In genomic region chr20:34437330-34437986, GRCh38 we compare ENCODE assay signal across 13 cellular contexts.
DNase-seq lines count a peak whose midpoint lies in the region; ATAC-seq and TF ChIP-seq lines count a peak whose summit lies in the region.
"Had no signal": no experiment of that assay in that cellular context is flagged by ENCODE, and none has a peak within 500 bp of the region (broad histone marks: within the 10 kb centered on the region; RNA-seq: fewer than 3 reads in every experiment).

No MANE protein-coding gene starts in this region.

- no peaks in the 10 kb centered on the region for H3K9me3 Mint-ChIP-seq in stimulated activated naive CD8-positive, alpha-beta T cell treated with anti-CD3 and anti-CD28 coated beads, Interleukin-15, amount 100 ng/mL, for 72 hours
- H3K9me3 Mint-ChIP-seq in immature natural killer cell, result no peaks in the 10 kb centered on the region

- H3K27me3 Mint-ChIP-seq in stimulated activated naive CD8-positive, alpha-beta T cell treated with anti-CD3 and anti-CD28 coated beads, Interleukin-15, amount 100 ng/mL, for 72 hours, result no peaks in the 10 kb centered on the region
- H3K27me3 Mint-ChIP-seq in immature natural killer cell (ENCODE audit: low read depth in 3 of 3), result peaks cover 0 to 8% (median 2%) of the 10 kb centered on the region in 3 donors

- peaks cover 22% of the 10 kb centered on the region for H3K4me1 Mint-ChIP-seq in stimulated activated naive CD8-positive, alpha-beta T cell treated with anti-CD3 and anti-CD28 coated beads, Interleukin-15, amount 100 ng/mL, for 72 hours
- H3K4me1 Mint-ChIP-seq in immature natural killer cell, result peaks cover 17 to 53% of the 10 kb centered on the region in 2 donors

- no peak for DNase-seq in stimulated activated naive CD8-positive, alpha-beta T cell treated with anti-CD3 and anti-CD28 coated beads, Interleukin-15, amount 100 ng/mL, for 72 hours
- DNase-seq in stimulated activated naive CD8-positive, alpha-beta T cell treated with anti-CD3 and anti-CD28 coated beads, Interleukin-15, Interleukin-2, amounts not matched to agents 100 U/mL and 50 U/mL, for 24 hours, result no peak
- peak; percentile 5 for DNase-seq in astrocyte of the cerebellum (ENCODE audit: low read depth)
- DNase-seq in immature natural killer cell, result no peak
- DNase-seq: BE2C, erythroblast, kidney, NCI-H1417 treated with DMSO at 0.1 percent for 48 hours, posterior cingulate gyrus had no signal

- no peak overlapping the region for H3K4me3 Mint-ChIP-seq in stimulated activated naive CD8-positive, alpha-beta T cell treated with anti-CD3 and anti-CD28 coated beads, Interleukin-15, amount 100 ng/mL, for 72 hours
- no peak overlapping the region for H3K4me3 Mint-ChIP-seq in immature natural killer cell

- TF ChIP-seq CTCF in astrocyte of the cerebellum (IDR thresholded peaks at IDR 0.05; ENCODE audit: low read depth, low read length, missing control alignments), result no peak

- no peak overlapping the region for H3K4me3 ChIP-seq in astrocyte of the cerebellum (ENCODE audit: low read depth, low read length)

- peaks cover 3 to 31% (median 9%) of the 10 kb centered on the region in 3 donors for H3K36me3 Mint-ChIP-seq in immature natural killer cell

- H3K27ac Mint-ChIP-seq in stimulated activated naive CD8-positive, alpha-beta T cell treated with anti-CD3 and anti-CD28 coated beads, Interleukin-15, amount 100 ng/mL, for 72 hours, result peak overlapping the region; percentile 3 to 14
- H3K27ac Mint-ChIP-seq in immature natural killer cell, result peak overlapping the region; percentile 55 to 82 (median 72)

- in situ Hi-C loops in astrocyte of the cerebellum (cut with HindIII; ENCODE audit: low sequenced_read_pairs), result no loop called here

- no peak for ATAC-seq in stimulated activated naive CD8-positive, alpha-beta T cell treated with anti-CD3 and anti-CD28 coated beads, Interleukin-15, amount 100 ng/mL, for 72 hours
- ATAC-seq in stimulated activated naive CD8-positive, alpha-beta T cell treated with anti-CD3 and anti-CD28 coated beads, Interleukin-15, Interleukin-2, amounts not matched to agents 100 U/mL and 50 U/mL, for 24 hours, result no peak
- ATAC-seq in GM21576 (IDR thresholded peaks at IDR 0.05; ENCODE audit: unreplicated experiment) (no peak), HG02981 (IDR thresholded peaks at IDR 0.05; ENCODE audit: unreplicated experiment) (no peak), GM19463 (IDR thresholded peaks at IDR 0.05; ENCODE audit: unreplicated experiment) (no peak), GM21528 (IDR thresholded peaks at IDR 0.05; ENCODE audit: low FRiP score, unreplicated experiment) (no peak)
